In genomic region chr16:76278976-76279375, GRCh38 we compare ENCODE assay signal across 8 cellular contexts. TPM values are rescaled to one million over a fixed set of nuclear protein-coding genes. Genes with fewer than 3 reads are reported as not detected.
DNase-seq lines count a peak whose midpoint lies in the region; ATAC-seq and TF ChIP-seq lines count a peak whose summit lies in the region.

No MANE protein-coding gene starts in this region.

- DNase-seq in Daoy (ENCODE audit: low read depth), result peak; percentile 12
- DNase-seq in HT1080 (ENCODE audit: low read depth), result peak; percentile 4
- DNase-seq in SHP77 treated with DMSO at 0.1 percent for 48 hours (lab: John Stamatoyannopoulos, UW), result peak; percentile 2
- peak; percentile 65 for DNase-seq in left kidney (ENCODE audit: low read depth, low spot score)
- DNase-seq in NCI-H1930 (lab: John Stamatoyannopoulos, UW), result no peak

- TF ChIP-seq POLR2A in GM18505 (IDR thresholded peaks at IDR 0.05; ENCODE audit: borderline replicate concordance, extremely low read depth, insufficient read depth, insufficient read length), result no peak

- ATAC-seq in HG03045 (IDR thresholded peaks at IDR 0.05; ENCODE audit: unreplicated experiment) (no peak), GM18505 (IDR thresholded peaks at IDR 0.05; ENCODE audit: unreplicated experiment) (no peak), GM19397 (IDR thresholded peaks at IDR 0.05; ENCODE audit: unreplicated experiment) (no peak)

RNA-seq across cellular contexts. Expression of gene CNTNAP4, which starts 1.8 kb away (rescaled TPM):
- 2.6 and 4.1 TPM in 2 replicates for total RNA-seq in Daoy (2014; rRNA removed; shearing (Covaris generic))
- total RNA-seq in HT1080 (2014; rRNA removed; shearing (Covaris generic)), result 0.05 TPM in 1 of 2 replicates, not detected in the other
- polyA plus RNA-seq in HT1080 (2015; cell fraction: cytosol; rRNA removed), result not detected in 2 replicates
- polyA plus RNA-seq in HT1080 (2015; cell fraction: nucleus; rRNA removed), result not detected in 2 replicates

Comparison
In these comparisons a context has a peak if more than half of its experiments do, and no peak if none do; other contexts are left out.
1. DNase-seq: peak in Daoy (single experiment), HT1080 (single experiment), SHP77 treated with DMSO at 0.1 percent for 48 hours (single experiment) and left kidney (single experiment); none in NCI-H1930 (0 of 2).